In genomic region chr7:154195266-154195665, GRCh38 we compare ENCODE assay signal across 40 cellular contexts.
"Had no signal": no experiment of that assay in that cellular context is flagged by ENCODE, and none has a peak within 500 bp of the region (broad histone marks: within the 10 kb centered on the region; RNA-seq: fewer than 3 reads in every experiment).

No MANE protein-coding gene starts in this region.

- H3K27ac Mint-ChIP-seq: activated naive CD4-positive, alpha-beta T cell treated with anti-CD3 and anti-CD28 coated beads for 36 hours; activated naive CD4-positive, alpha-beta T cell treated with anti-CD3 and anti-CD28 coated beads, Interleukin-2, amount 10 ng/mL, durations not matched to agents 7 days and 5 days; activated naive CD4-positive, alpha-beta T cell treated with anti-CD3 and anti-CD28 coated beads, Interleukin-2, amount 50 U/mL, for 24 hours; activated naive CD4-positive, alpha-beta T cell treated with anti-CD3 and anti-CD28 coated beads, Interleukin-2, amount 50 U/mL, for 72 hours; activated naive CD8-positive, alpha-beta T cell; activated naive CD8-positive, alpha-beta T cell treated with anti-CD3 and anti-CD28 coated beads for 36 hours; activated naive CD8-positive, alpha-beta T cell treated with anti-CD3 and anti-CD28 coated beads, Interleukin-2, amount 10 ng/mL, durations not matched to agents 7 days and 5 days; activated naive CD8-positive, alpha-beta T cell treated with anti-CD3 and anti-CD28 coated beads, Interleukin-2, amount 50 U/mL, for 24 hours; activated T-cell treated with anti-CD3 and anti-CD28 coated beads, Interleukin-2, amount 50 U/mL, for 24 hours; activated T-cell treated with anti-CD3 and anti-CD28 coated beads, Interleukin-2, amount 50 U/mL, for 72 hours; activated T-helper 1 cell treated with anti-CD3 and anti-CD28 coated beads, Interleukin-12 subunit alpha, Interleukin-12 subunit beta, Interleukin-2, Interleukin-4 antibody, amounts not matched to agents 30 ng/mL and 10 ng/mL and 1 ng/mL, durations not matched to agents 14 hours and 24 hours and 36 hours; activated T-helper 17 cell treated with anti-CD3 and anti-CD28 coated beads, Interleukin-2, amount 50 U/mL, for 72 hours; activated T-helper 2 cell treated with anti-CD3 and anti-CD28 coated beads, Interferon-gamma antibody, Interleukin-2, Interleukin-4, amounts not matched to agents 10 μg/mL and 5 μg/mL and 100 μg/mL, durations not matched to agents 14 hours and 24 hours and 36 hours; brain had no signal

- DNase-seq: activated effector memory CD4-positive, alpha-beta T cell treated with anti-CD3 and anti-CD28 coated beads, Interleukin-2, amount 50 U/mL, for 16 hours; activated effector memory CD4-positive, alpha-beta T cell treated with Interleukin-2 at 50 U/mL for 16 hours; activated gamma-delta T cell; activated gamma-delta T cell treated with Interleukin-2 at 50 U/mL for 16 hours; activated naive CD4-positive, alpha-beta T cell; activated naive CD4-positive, alpha-beta T cell treated with anti-CD3 and anti-CD28 coated beads for 36 hours; activated naive CD4-positive, alpha-beta T cell treated with anti-CD3 and anti-CD28 coated beads, Interleukin-2, amount 10 ng/mL, durations not matched to agents 7 days and 5 days; activated naive CD4-positive, alpha-beta T cell treated with anti-CD3 and anti-CD28 coated beads, Interleukin-2, amount 50 U/mL, for 16 hours; activated naive CD4-positive, alpha-beta T cell treated with Interleukin-2 at 50 U/mL for 16 hours; activated naive CD8-positive, alpha-beta T cell treated with anti-CD3 and anti-CD28 coated beads for 36 hours; activated naive CD8-positive, alpha-beta T cell treated with anti-CD3 and anti-CD28 coated beads, Interleukin-2, amount 10 ng/mL, durations not matched to agents 7 days and 5 days; activated naive CD8-positive, alpha-beta T cell treated with anti-CD3 and anti-CD28 coated beads, Interleukin-2, amount 50 U/mL, for 24 hours; activated T-cell treated with anti-CD3 and anti-CD28 coated beads, Interleukin-2, amount 50 U/mL, for 1 hour; activated T-cell treated with anti-CD3 and anti-CD28 coated beads, Interleukin-2, amount 50 U/mL, for 24 hours; activated T-cell treated with anti-CD3 and anti-CD28 coated beads, Interleukin-2, amount 50 U/mL, for 4 hours; activated T-cell treated with anti-CD3 and anti-CD28 coated beads, Interleukin-2, amount 50 U/mL, for 48 hours; activated T-cell treated with anti-CD3 and anti-CD28 coated beads, Interleukin-2, amount 50 U/mL, for 72 hours; adrenal gland; amniotic stem cell; amygdala; anterior cingulate cortex; aorta; body of pancreas; brain microvascular endothelial cell; caudate nucleus; central memory CD4-positive, alpha-beta T cell; cerebellar nuclear complex had no signal

- H3K4me3 Mint-ChIP-seq: activated naive CD4-positive, alpha-beta T cell treated with anti-CD3 and anti-CD28 coated beads for 36 hours; activated naive CD4-positive, alpha-beta T cell treated with anti-CD3 and anti-CD28 coated beads, Interleukin-2, amount 10 ng/mL, durations not matched to agents 7 days and 5 days; activated naive CD4-positive, alpha-beta T cell treated with anti-CD3 and anti-CD28 coated beads, Interleukin-2, amount 50 U/mL, for 24 hours; activated naive CD8-positive, alpha-beta T cell; activated naive CD8-positive, alpha-beta T cell treated with anti-CD3 and anti-CD28 coated beads for 36 hours; activated naive CD8-positive, alpha-beta T cell treated with anti-CD3 and anti-CD28 coated beads, Interleukin-2, amount 10 ng/mL, durations not matched to agents 7 days and 5 days; activated naive CD8-positive, alpha-beta T cell treated with anti-CD3 and anti-CD28 coated beads, Interleukin-2, amount 50 U/mL, for 24 hours; activated T-cell treated with anti-CD3 and anti-CD28 coated beads, Interleukin-2, amount 50 U/mL, for 24 hours; activated T-cell treated with anti-CD3 and anti-CD28 coated beads, Interleukin-2, amount 50 U/mL, for 4 hours; activated T-cell treated with anti-CD3 and anti-CD28 coated beads, Interleukin-2, amount 50 U/mL, for 72 hours; activated T-helper 1 cell treated with anti-CD3 and anti-CD28 coated beads, Interleukin-12 subunit alpha, Interleukin-12 subunit beta, Interleukin-2, Interleukin-4 antibody, amounts not matched to agents 30 ng/mL and 10 ng/mL and 1 ng/mL, durations not matched to agents 14 hours and 24 hours and 36 hours; activated T-helper 17 cell treated with anti-CD3 and anti-CD28 coated beads, Interleukin-2, amount 50 U/mL, for 72 hours; brain; central memory CD8-positive, alpha-beta T cell had no signal

- H3K27ac ChIP-seq: adrenal gland, ascending aorta, body of pancreas, brain microvascular endothelial cell, breast epithelium, cardiac muscle cell had no signal

- H3K4me1 Mint-ChIP-seq: activated naive CD4-positive, alpha-beta T cell treated with anti-CD3 and anti-CD28 coated beads, Interleukin-2, amount 10 ng/mL, durations not matched to agents 7 days and 5 days; activated naive CD4-positive, alpha-beta T cell treated with anti-CD3 and anti-CD28 coated beads, Interleukin-2, amount 50 U/mL, for 24 hours; activated naive CD8-positive, alpha-beta T cell treated with anti-CD3 and anti-CD28 coated beads for 36 hours; activated naive CD8-positive, alpha-beta T cell treated with anti-CD3 and anti-CD28 coated beads, Interleukin-2, amount 10 ng/mL, durations not matched to agents 7 days and 5 days; activated naive CD8-positive, alpha-beta T cell treated with anti-CD3 and anti-CD28 coated beads, Interleukin-2, amount 50 U/mL, for 24 hours; activated T-helper 17 cell treated with anti-CD3 and anti-CD28 coated beads, Interleukin-2, amount 50 U/mL, for 72 hours; central memory CD8-positive, alpha-beta T cell had no signal

- H3K9me3 Mint-ChIP-seq: activated T-cell treated with anti-CD3 and anti-CD28 coated beads, Interleukin-2, amount 50 U/mL, for 4 hours; brain had no signal

- ATAC-seq: activated naive CD4-positive, alpha-beta T cell treated with anti-CD3 and anti-CD28 coated beads, Interleukin-2, amount 50 U/mL, for 72 hours; activated naive CD8-positive, alpha-beta T cell treated with anti-CD3 and anti-CD28 coated beads, Interleukin-2, amount 50 U/mL, for 24 hours; activated T-cell treated with anti-CD3 and anti-CD28 coated beads, Interleukin-2, amount 50 U/mL, for 4 hours; activated T-cell treated with anti-CD3 and anti-CD28 coated beads, Interleukin-2, amount 50 U/mL, for 72 hours; activated T-helper 17 cell treated with anti-CD3 and anti-CD28 coated beads, Interleukin-2, amount 50 U/mL, for 72 hours; body of pancreas had no signal

- H3K27me3 Mint-ChIP-seq: activated naive CD4-positive, alpha-beta T cell treated with anti-CD3 and anti-CD28 coated beads, Interleukin-2, amount 10 ng/mL, durations not matched to agents 7 days and 5 days; activated naive CD4-positive, alpha-beta T cell treated with anti-CD3 and anti-CD28 coated beads, Interleukin-2, amount 50 U/mL, for 24 hours; activated naive CD8-positive, alpha-beta T cell; activated naive CD8-positive, alpha-beta T cell treated with anti-CD3 and anti-CD28 coated beads for 36 hours; activated naive CD8-positive, alpha-beta T cell treated with anti-CD3 and anti-CD28 coated beads, Interleukin-2, amount 10 ng/mL, durations not matched to agents 7 days and 5 days; activated naive CD8-positive, alpha-beta T cell treated with anti-CD3 and anti-CD28 coated beads, Interleukin-2, amount 50 U/mL, for 24 hours; activated T-cell treated with anti-CD3 and anti-CD28 coated beads, Interleukin-2, amount 50 U/mL, for 24 hours; activated T-helper 17 cell treated with anti-CD3 and anti-CD28 coated beads, Interleukin-2, amount 50 U/mL, for 72 hours; central memory CD8-positive, alpha-beta T cell had no signal

- H3K36me3 Mint-ChIP-seq: activated naive CD4-positive, alpha-beta T cell treated with anti-CD3 and anti-CD28 coated beads, Interleukin-2, amount 10 ng/mL, durations not matched to agents 7 days and 5 days; activated naive CD4-positive, alpha-beta T cell treated with anti-CD3 and anti-CD28 coated beads, Interleukin-2, amount 50 U/mL, for 24 hours; activated naive CD4-positive, alpha-beta T cell treated with anti-CD3 and anti-CD28 coated beads, Interleukin-2, amount 50 U/mL, for 72 hours; activated naive CD8-positive, alpha-beta T cell; activated naive CD8-positive, alpha-beta T cell treated with anti-CD3 and anti-CD28 coated beads for 36 hours; activated naive CD8-positive, alpha-beta T cell treated with anti-CD3 and anti-CD28 coated beads, Interleukin-2, amount 10 ng/mL, durations not matched to agents 7 days and 5 days; brain had no signal

- H3K36me3 ChIP-seq: adrenal gland, ascending aorta, brain microvascular endothelial cell, breast epithelium, cardiac muscle cell had no signal

- H3K27me3 ChIP-seq: adrenal gland, ascending aorta, body of pancreas, brain microvascular endothelial cell, breast epithelium, cardiac muscle cell had no signal

- H3K4me3 ChIP-seq: adrenal gland, ascending aorta, body of pancreas, breast epithelium, cardiac muscle cell had no signal

- FAIRE-seq: astrocyte, bronchial epithelial cell had no signal

- H3K4me1 ChIP-seq: adrenal gland, ascending aorta, body of pancreas, breast epithelium had no signal

- H3K9me3 ChIP-seq: adrenal gland, ascending aorta, body of pancreas, breast epithelium had no signal
